ENCODE assay signal across 22 cellular contexts in the genomic region with DNA sequence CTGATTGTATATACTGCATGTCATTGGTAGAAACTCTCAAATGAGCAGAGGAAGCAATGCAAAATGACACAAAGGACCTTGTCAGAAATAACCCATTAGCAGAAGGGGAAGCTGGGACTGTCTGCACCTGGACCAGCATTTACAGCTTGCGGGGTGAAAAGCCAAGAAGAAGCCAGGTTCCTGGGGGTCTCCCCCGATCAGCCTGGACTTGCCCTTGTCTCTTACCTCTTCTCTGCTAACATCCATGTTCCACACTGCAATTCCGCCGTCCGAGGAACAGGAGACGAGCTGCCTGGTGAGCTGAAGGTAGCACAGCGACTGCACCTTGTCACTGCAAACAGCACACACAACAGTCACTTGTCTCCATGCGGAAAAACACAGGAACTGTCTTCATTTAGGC. TPM values are rescaled to one million over a fixed set of nuclear protein-coding genes. Genes with fewer than 3 reads are reported as not detected.
"Had no signal": no experiment of that assay in that cellular context is flagged by ENCODE, and none has a peak within 500 bp of the region (broad histone marks: within the 10 kb centered on the region; RNA-seq: fewer than 3 reads in every experiment).

No MANE protein-coding gene starts in this region.

- H3K27me3 ChIP-seq: cardiac muscle cell, esophagus squamous epithelium, suprapubic skin had no signal

- H3K36me3 ChIP-seq: prostate gland had no signal

- H3K27ac Mint-ChIP-seq: activated CD4-positive, alpha-beta memory T cell treated with anti-CD3 and anti-CD28 coated beads for 36 hours; activated CD8-positive, alpha-beta memory T cell treated with anti-CD3 and anti-CD28 coated beads, Interleukin-2, amount 10 ng/mL, durations not matched to agents 7 days and 5 days; activated naive CD4-positive, alpha-beta T cell treated with anti-CD3 and anti-CD28 coated beads for 36 hours; activated naive CD8-positive, alpha-beta T cell treated with anti-CD3 and anti-CD28 coated beads, Interleukin-2, amount 50 U/mL, for 24 hours; activated T-helper 2 cell treated with anti-CD3 and anti-CD28 coated beads, Interferon-gamma antibody, Interleukin-2, Interleukin-4, amounts not matched to agents 10 μg/mL and 5 μg/mL and 100 μg/mL, durations not matched to agents 14 hours and 24 hours and 36 hours; stimulated activated naive CD8-positive, alpha-beta T cell treated with anti-CD3 and anti-CD28 coated beads, Interleukin-15, Interleukin-2, amounts not matched to agents 100 ng/mL and 50 ng/mL, for 24 hours; T-cell had no signal

- ATAC-seq: activated CD8-positive, alpha-beta memory T cell treated with anti-CD3 and anti-CD28 coated beads, Interleukin-2, amount 10 ng/mL, durations not matched to agents 7 days and 5 days; activated naive CD8-positive, alpha-beta T cell treated with anti-CD3 and anti-CD28 coated beads, Interleukin-2, amount 50 U/mL, for 24 hours; right cardiac atrium; T-cell had no signal

- H3K4me3 ChIP-seq: cardiac muscle cell, esophagus squamous epithelium, prostate gland, suprapubic skin had no signal

- H3K4me1 ChIP-seq: esophagus squamous epithelium, prostate gland, suprapubic skin had no signal

- DNase-seq: activated CD4-positive, alpha-beta memory T cell treated with anti-CD3 and anti-CD28 coated beads for 36 hours; activated CD4-positive, alpha-beta T cell treated with anti-CD3 and anti-CD28 coated beads for 1 hour; activated CD8-positive, alpha-beta memory T cell treated with anti-CD3 and anti-CD28 coated beads, Interleukin-2, amount 10 ng/mL, durations not matched to agents 7 days and 5 days; activated naive CD4-positive, alpha-beta T cell treated with anti-CD3 and anti-CD28 coated beads for 36 hours; activated naive CD8-positive, alpha-beta T cell treated with anti-CD3 and anti-CD28 coated beads, Interleukin-2, amount 50 U/mL, for 24 hours; activated T-cell treated with anti-CD3 and anti-CD28 coated beads, Interleukin-2, amount 50 U/mL, for 1 hour; esophagus squamous epithelium; glutamatergic neuron; kidney glomerular epithelial cell; nephron progenitor cell; right cardiac atrium; small intestine; stimulated activated CD4-positive, alpha-beta T cell treated with anti-CD3 and anti-CD28 coated beads, Interleukin-4, amount 100 ng/mL, for 4 hours; stimulated activated CD8-positive, alpha-beta memory T cell treated with anti-CD3 and anti-CD28 coated beads, Interleukin-4, amount 100 ng/mL, for 48 hours; T-cell; T1000; trophoblast cell had no signal

- H3K9me3 Mint-ChIP-seq: activated naive CD8-positive, alpha-beta T cell treated with anti-CD3 and anti-CD28 coated beads, Interleukin-2, amount 50 U/mL, for 24 hours; T-cell had no signal

- H3K27ac ChIP-seq: cardiac muscle cell, esophagus squamous epithelium, prostate gland, suprapubic skin had no signal

- H3K9me3 ChIP-seq: esophagus squamous epithelium, prostate gland, suprapubic skin had no signal

- H3K27me3 Mint-ChIP-seq: activated CD4-positive, alpha-beta memory T cell treated with anti-CD3 and anti-CD28 coated beads for 36 hours; activated CD8-positive, alpha-beta memory T cell treated with anti-CD3 and anti-CD28 coated beads, Interleukin-2, amount 10 ng/mL, durations not matched to agents 7 days and 5 days; activated naive CD8-positive, alpha-beta T cell treated with anti-CD3 and anti-CD28 coated beads, Interleukin-2, amount 50 U/mL, for 24 hours; stimulated activated naive CD8-positive, alpha-beta T cell treated with anti-CD3 and anti-CD28 coated beads, Interleukin-15, Interleukin-2, amounts not matched to agents 100 ng/mL and 50 ng/mL, for 24 hours; T-cell had no signal

- H3K4me3 Mint-ChIP-seq: activated CD4-positive, alpha-beta memory T cell treated with anti-CD3 and anti-CD28 coated beads for 36 hours; activated CD8-positive, alpha-beta memory T cell treated with anti-CD3 and anti-CD28 coated beads, Interleukin-2, amount 10 ng/mL, durations not matched to agents 7 days and 5 days; activated naive CD4-positive, alpha-beta T cell treated with anti-CD3 and anti-CD28 coated beads for 36 hours; activated naive CD8-positive, alpha-beta T cell treated with anti-CD3 and anti-CD28 coated beads, Interleukin-2, amount 50 U/mL, for 24 hours; nephron progenitor cell; stimulated activated naive CD8-positive, alpha-beta T cell treated with anti-CD3 and anti-CD28 coated beads, Interleukin-15, Interleukin-2, amounts not matched to agents 100 ng/mL and 50 ng/mL, for 24 hours; T-cell had no signal

RNA-seq across cellular contexts. Expression of a gene that starts 56.6 kb away (rescaled TPM):
- total RNA-seq: cardiac muscle cell had no signal
